ENCODE assay signal across 1 cellular context in genomic region chr2:200975672-200976071, GRCh38.
TF ChIP-seq lines count a peak whose summit lies in the region.

No MANE protein-coding gene starts in this region.

TF ChIP-seq in HepG2, 621 proteins besides CTCF, POLR2A, EP300 and RAD21:
- TF ChIP-seq MAFF (IDR thresholded peaks at IDR 0.05; ENCODE audit: low read depth, low read length): 0 out of 2 replicates have a peak, but pooled peaks have one; percentile 34
- no peak for TF ChIP-seq RELA (CRISPR knock-in tag; IDR thresholded peaks at IDR 0.05)
